8 cellular contexts compared by ENCODE assay signal in genomic region chr22:39520054-39520873, GRCh38.
A peak's percentile ranks its signal among the peaks of the same experiment; 100 is the strongest.
DNase-seq lines count a peak whose midpoint lies in the region; ATAC-seq lines count a peak whose summit lies in the region.

ATF4 (plus strand) TSS chr22:39520562; CDS start chr22:39521446, 884 bp downstream.

- peaks cover 49 to 76% (median 58%) of the 10 kb centered on the region in 11 experiments for H4K20me1 ChIP-seq in BLaER1 treated with 17β-estradiol and CSF1 and Interleukin-3, amounts not matched to agents 10 nM and 100 nM

- H3K4me2 ChIP-seq in BLaER1 treated with 17β-estradiol and CSF1 and Interleukin-3, amounts not matched to agents 10 nM and 100 nM, result peak within 1 kb of the TSS; percentile 95 to 100 (median 99)

- H3K9ac ChIP-seq in BLaER1 treated with 17β-estradiol and CSF1 and Interleukin-3, amounts not matched to agents 10 nM and 100 nM, result peak within 1 kb of the TSS; percentile 94 to 100 (median 99)

- H3K4me3 ChIP-seq in BLaER1 treated with 17β-estradiol and CSF1 and Interleukin-3, amounts not matched to agents 10 nM and 100 nM, result peak within 1 kb of the TSS; percentile 80 to 100 (median 98)

- H3K36me3 ChIP-seq in BLaER1 treated with 17β-estradiol and CSF1 and Interleukin-3, amounts not matched to agents 10 nM and 100 nM, result peaks cover 55 to 76% (median 71%) of the 10 kb centered on the region in 11 experiments

- ATAC-seq in GM19351 (IDR thresholded peaks at IDR 0.05; ENCODE audit: unreplicated experiment) (peak; percentile 80), HG03521 (IDR thresholded peaks at IDR 0.05; ENCODE audit: unreplicated experiment) (peak; percentile 68)

- H3K27me3 ChIP-seq in BLaER1 treated with 17β-estradiol and CSF1 and Interleukin-3, amounts not matched to agents 10 nM and 100 nM, result no peaks in the 10 kb centered on the region

- DNase-seq in NCI-H748 (lab: John Stamatoyannopoulos, UW; ENCODE audit: unreplicated experiment) (peak; percentile 98), cortex of kidney (lab: John Stamatoyannopoulos, UW) (peak; percentile 48), left kidney (ENCODE audit: low read depth, low spot score) (peak; percentile 100)
- peak; percentile 95 for DNase-seq in activated CD4-positive, alpha-beta T cell treated with anti-CD3 and anti-CD28 coated beads, Interleukin-2, amount 50 U/mL, for 1 hour
- peak; percentile 95 for DNase-seq in stimulated activated CD4-positive, alpha-beta T cell treated with anti-CD3 and anti-CD28 coated beads, Interleukin-2, amount 100 ng/mL, for 24 hours

- peaks cover 52 to 67% (median 57%) of the 10 kb centered on the region in 10 experiments for H3K4me1 ChIP-seq in BLaER1 treated with 17β-estradiol and CSF1 and Interleukin-3, amounts not matched to agents 10 nM and 100 nM

- 0 out of 22 replicates have a peak, but pooled peaks cover 0 to 6% (median 0%) of the 10 kb centered on the region in 11 experiments for H3K9me3 ChIP-seq in BLaER1 treated with 17β-estradiol and CSF1 and Interleukin-3, amounts not matched to agents 10 nM and 100 nM (replicated peaks in 1 of 11)

- peak within 1 kb of the TSS; percentile 97 to 100 (median 99) for H3K27ac ChIP-seq in BLaER1 treated with 17β-estradiol and CSF1 and Interleukin-3, amounts not matched to agents 10 nM and 100 nM

Comparison
In these comparisons a context has a peak if more than half of its experiments do, and no peak if none do; other contexts are left out.
1. Peak in every context shown above with its lines: DNase-seq, ATAC-seq, H3K4me3 ChIP-seq and H3K27ac ChIP-seq.
2. DNase-seq: peak in every context shown above with its lines; median percentile 100 in left kidney; 98 in NCI-H748; 95 in activated CD4-positive, alpha-beta T cell treated with anti-CD3 and anti-CD28 coated beads, Interleukin-2, amount 50 U/mL, for 1 hour; 95 in stimulated activated CD4-positive, alpha-beta T cell treated with anti-CD3 and anti-CD28 coated beads, Interleukin-2, amount 100 ng/mL, for 24 hours; 48 in cortex of kidney.